Comparison of ENCODE assay signal across 1 cellular context in genomic region chr6:31825553-31825952, GRCh38.
TF ChIP-seq lines count a peak whose summit lies in the region.

No MANE protein-coding gene starts in this region.

TF ChIP-seq in GM23338, 12 proteins besides CTCF, POLR2A, EP300 and RAD21 (continued from another document):
- TF ChIP-seq ZNF462 (CRISPR knock-in tag; IDR thresholded peaks at IDR 0.05) (no peak), NANOG (IDR thresholded peaks at IDR 0.05; ENCODE audit: borderline replicate concordance) (no peak), ZNF331 (CRISPR knock-in tag; IDR thresholded peaks at IDR 0.05; ENCODE audit: low read depth) (no peak), JUNB (IDR thresholded peaks at IDR 0.05; ENCODE audit: unreplicated experiment) (no peak)
- TF ChIP-seq, protein P1, sequence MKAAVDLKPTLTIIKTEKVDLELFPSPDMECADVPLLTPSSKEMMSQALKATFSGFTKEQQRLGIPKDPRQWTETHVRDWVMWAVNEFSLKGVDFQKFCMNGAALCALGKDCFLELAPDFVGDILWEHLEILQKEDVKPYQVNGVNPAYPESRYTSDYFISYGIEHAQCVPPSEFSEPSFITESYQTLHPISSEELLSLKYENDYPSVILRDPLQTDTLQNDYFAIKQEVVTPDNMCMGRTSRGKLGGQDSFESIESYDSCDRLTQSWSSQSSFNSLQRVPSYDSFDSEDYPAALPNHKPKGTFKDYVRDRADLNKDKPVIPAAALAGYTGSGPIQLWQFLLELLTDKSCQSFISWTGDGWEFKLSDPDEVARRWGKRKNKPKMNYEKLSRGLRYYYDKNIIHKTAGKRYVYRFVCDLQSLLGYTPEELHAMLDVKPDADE (IDR thresholded peaks at IDR 0.05) = no peak
